ENCODE assay signal across 11 cellular contexts in the genomic region with DNA sequence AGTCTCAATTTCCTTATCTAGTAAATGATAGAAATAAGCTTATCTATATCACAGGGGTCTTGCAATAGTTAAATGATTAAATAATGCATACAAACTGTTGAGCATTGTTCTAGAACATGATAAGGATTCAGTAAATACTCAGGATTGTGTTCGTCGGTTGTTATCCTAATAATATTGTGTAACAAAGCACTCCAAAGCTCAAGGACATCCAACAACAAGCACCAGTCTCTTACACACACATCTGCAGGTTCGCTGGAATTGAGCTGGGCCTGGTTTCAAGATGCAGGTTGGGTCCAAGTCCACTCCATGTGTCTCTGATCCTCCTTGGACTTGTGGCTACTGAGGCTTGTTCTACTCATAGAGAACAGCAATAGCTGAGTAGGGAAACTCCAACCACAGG.
"Had no signal": no experiment of that assay in that cellular context is flagged by ENCODE, and none has a peak within 500 bp of the region (broad histone marks: within the 10 kb centered on the region; RNA-seq: fewer than 3 reads in every experiment).

No MANE protein-coding gene starts in this region.

- H3K9me3 ChIP-seq: HAP-1 had no signal

- H3K27ac Mint-ChIP-seq: GM23338, H9, HFFc6 had no signal

- H3K4me3 Mint-ChIP-seq: GM23338, H9, HFFc6 had no signal

- H3K9ac ChIP-seq: GM23248 had no signal

- DNase-seq: GM23248, GOT3, H7, H9, HCEC 1CT, HFFc6 had no signal

- H3K4me1 Mint-ChIP-seq: GM23338, H9 had no signal

- FAIRE-seq: H1, H54 had no signal

- H3K4me1 ChIP-seq: HAP-1 had no signal

- H3K27ac ChIP-seq: GM23248 had no signal

- H3K4me3 ChIP-seq: GM23248, GM23338, HAP-1 had no signal

- H3K4me2 ChIP-seq: GM23338 had no signal

- ATAC-seq: GM23338, HCT116 had no signal

- H2AFZ ChIP-seq: GM23248, GM23338 had no signal

- H3K36me3 ChIP-seq: HAP-1 had no signal
